In genomic region chr2:25295654-25296053, GRCh38 we compare ENCODE assay signal across 11 cellular contexts. TPM values are rescaled to one million over a fixed set of nuclear protein-coding genes. Genes with fewer than 3 reads are reported as not detected.
DNase-seq lines count a peak whose midpoint lies in the region; ATAC-seq and TF ChIP-seq lines count a peak whose summit lies in the region.
"Had no signal": no experiment of that assay in that cellular context is flagged by ENCODE, and none has a peak within 500 bp of the region (broad histone marks: within the 10 kb centered on the region; RNA-seq: fewer than 3 reads in every experiment).

No MANE protein-coding gene starts in this region.

- H3K4me1 ChIP-seq in CD8-positive, alpha-beta memory T cell (ENCODE audit: insufficient read depth, low read length), result peaks cover 61% of the 10 kb centered on the region
- H3K4me1 ChIP-seq in MM.1S (ENCODE audit: low read length), result peaks cover 20% of the 10 kb centered on the region
- H3K4me1 ChIP-seq in sigmoid colon, result peaks cover 0 to 44% (median 40%) of the 10 kb centered on the region in 4 donors
- H3K4me1 ChIP-seq: parathyroid adenoma had no signal

- TF ChIP-seq EP300 in sigmoid colon (IDR thresholded peaks at IDR 0.05), result no peak

- H3K9me3 ChIP-seq in CD8-positive, alpha-beta memory T cell (ENCODE audit: low read length), result no peaks in the 10 kb centered on the region
- H3K9me3 ChIP-seq in MM.1S (replicated peaks; ENCODE audit: insufficient read depth, low read length) (no peaks in the 10 kb centered on the region), sigmoid colon (no peaks in the 10 kb centered on the region)
- H3K9me3 ChIP-seq: body of pancreas had no signal

- H2AFZ ChIP-seq in MM.1S (ENCODE audit: low read length), result peak overlapping the region; percentile 88
- H2AFZ ChIP-seq: parathyroid adenoma had no signal

- 82 to 95% methylated on average over 7 of the region's 7 CpGs for WGBS in sigmoid colon, 2 donors

- no peaks in the 10 kb centered on the region for H4K20me1 ChIP-seq in MM.1S (ENCODE audit: insufficient read depth, low read length)

- CTCF ChIA-PET in CD8-positive, alpha-beta memory T cell (lab: Charles Lee), result interaction anchor here (1.0 to 7.7 kb wide), 6 partner anchors 10 to 67 kb away, joined by 3 to 66 read pairs (median 8); no protein-coding TSS in a partner anchor

- H3K4me1 Mint-ChIP-seq in CD8-positive, alpha-beta memory T cell, result peaks cover 40 to 47% (median 42%) of the 10 kb centered on the region in 3 donors

- ATAC-seq in GM18907 (IDR thresholded peaks at IDR 0.05; ENCODE audit: unreplicated experiment), result no peak

- peak overlapping the region; percentile 63 for H3K9ac ChIP-seq in MM.1S (ENCODE audit: low read length)
- H3K9ac ChIP-seq: parathyroid adenoma had no signal

- no peaks in the 10 kb centered on the region for H3K27me3 ChIP-seq in CD8-positive, alpha-beta memory T cell (ENCODE audit: insufficient read depth, low read length, poor library complexity, severe bottlenecking)
- H3K27me3 ChIP-seq in MM.1S (replicated peaks; ENCODE audit: insufficient read depth, low read length) (no peaks in the 10 kb centered on the region), sigmoid colon (no peaks in the 10 kb centered on the region)
- H3K27me3 ChIP-seq: body of pancreas had no signal

- peak overlapping the region; percentile 12 for H3K4me3 ChIP-seq in CD8-positive, alpha-beta memory T cell (ENCODE audit: low read length)
- H3K4me3 ChIP-seq in MM.1S (ENCODE audit: low read length) (peak overlapping the region; percentile 57), coronary artery (peak overlapping the region; percentile 55), sigmoid colon (no peak overlapping the region)
- H3K4me3 ChIP-seq: body of pancreas had no signal

- TF ChIP-seq CTCF in MM.1S (IDR thresholded peaks at IDR 0.05; ENCODE audit: low read length) (no peak), coronary artery (IDR thresholded peaks at IDR 0.05) (no peak), sigmoid colon (IDR thresholded peaks at IDR 0.05) (no peak)

- DNase-seq in CD8-positive, alpha-beta memory T cell, result no peak
- DNase-seq in MM.1S, result no peak
- no peak for DNase-seq in coronary artery (ENCODE audit: low spot score)
- DNase-seq in sigmoid colon, result no peak
- DNase-seq in NCI-H2227 treated with DMSO at 0.1 percent for 48 hours (lab: John Stamatoyannopoulos, UW), result no peak
- DNase-seq in posterior vena cava (ENCODE audit: low spot score), result no peak
- DNase-seq in middle frontal gyrus (ENCODE audit: extremely low spot score, low spot score), result no peak
- DNase-seq: NCI-H446 treated with DMSO at 0.1 percent for 48 hours had no signal

- no peak for TF ChIP-seq POLR2A in sigmoid colon (IDR thresholded peaks at IDR 0.05)

- peaks cover 6% of the 10 kb centered on the region for H3F3A ChIP-seq in MM.1S (ENCODE audit: insufficient read depth, low read length)

- peak overlapping the region; percentile 93 for H3K4me2 ChIP-seq in MM.1S (ENCODE audit: low read depth, low read length)

- H3K4me3 Mint-ChIP-seq in CD8-positive, alpha-beta memory T cell, result peak overlapping the region; percentile 24 to 81 (median 76)

- intact Hi-C loops in sigmoid colon (cut with DNase I) (loop anchor here (5.0 kb wide), 1 partner anchor 42 kb away; no protein-coding TSS in a partner anchor), posterior vena cava (cut with DNase I) (no loop called here)

- H3K27ac ChIP-seq in CD8-positive, alpha-beta memory T cell (ENCODE audit: low read depth, low read length), result peak overlapping the region; percentile 70
- H3K27ac ChIP-seq in MM.1S (ENCODE audit: low read length) (peak overlapping the region; percentile 85), coronary artery (peak overlapping the region; percentile 88 to 93), sigmoid colon (peak overlapping the region; percentile 74 to 89 (median 82))

- H3K9me3 Mint-ChIP-seq in CD8-positive, alpha-beta memory T cell, result no peaks in the 10 kb centered on the region

- H3K27ac Mint-ChIP-seq in CD8-positive, alpha-beta memory T cell, result peak overlapping the region; percentile 88 to 98 (median 94)

- POLR2A ChIA-PET in CD8-positive, alpha-beta memory T cell (lab: Charles Lee), result interaction anchor here (0.9 to 2.4 kb wide), 6 partner anchors 9 to 67 kb away, joined by 3 to 16 read pairs (median 10); no protein-coding TSS in a partner anchor

- H3K36me3 ChIP-seq in CD8-positive, alpha-beta memory T cell (ENCODE audit: insufficient read depth, low read length), result peaks cover 4% of the 10 kb centered on the region
- H3K36me3 ChIP-seq in MM.1S (replicated peaks; ENCODE audit: insufficient read depth, low read length) (no peaks in the 10 kb centered on the region), sigmoid colon (peaks cover 0 to 41% (median 16%) of the 10 kb centered on the region in 4 donors)

- H3K27me3 Mint-ChIP-seq in CD8-positive, alpha-beta memory T cell, result no peaks in the 10 kb centered on the region

- H3K79me2 ChIP-seq in MM.1S (ENCODE audit: low read length), result no peaks in the 10 kb centered on the region
- H3K79me2 ChIP-seq: parathyroid adenoma had no signal

- no peaks in the 10 kb centered on the region for H3K9me2 ChIP-seq in MM.1S (replicated peaks; ENCODE audit: insufficient read depth, low read length)

- H3K36me3 Mint-ChIP-seq in CD8-positive, alpha-beta memory T cell, result peaks cover 0 to 28% (median 6%) of the 10 kb centered on the region in 3 donors

RNA-seq across cellular contexts. Expression of gene DNMT3A, which starts 46.1 kb away (rescaled TPM):
- total RNA-seq in CD8-positive, alpha-beta memory T cell, result 10 to 100 TPM; 77.9 to 80.7 TPM
- 19.4 TPM for polyA plus RNA-seq in CD8-positive, alpha-beta memory T cell
- total RNA-seq in sigmoid colon (10 to 100 TPM; 16.4 to 30.2 (median 18.3) TPM), posterior vena cava (10 to 100 TPM; 25.9 to 26.3 TPM)
- 10 to 100 TPM in 1 of 3 donors, 1 to 10 TPM in 2; 4.4 to 21.1 (median 4.8) TPM for polyA plus RNA-seq in sigmoid colon

Comparison
In these comparisons a context has a peak if more than half of its experiments do, and no peak if none do; other contexts are left out.
1. H3K4me3 ChIP-seq: peak in CD8-positive, alpha-beta memory T cell (single experiment), MM.1S (single experiment) and coronary artery (single experiment); none in sigmoid colon (0 of 4).
2. Peak in every context shown above with its lines, with median percentiles within 50 percentile points of each other: H3K27ac ChIP-seq.